In the genomic region with DNA sequence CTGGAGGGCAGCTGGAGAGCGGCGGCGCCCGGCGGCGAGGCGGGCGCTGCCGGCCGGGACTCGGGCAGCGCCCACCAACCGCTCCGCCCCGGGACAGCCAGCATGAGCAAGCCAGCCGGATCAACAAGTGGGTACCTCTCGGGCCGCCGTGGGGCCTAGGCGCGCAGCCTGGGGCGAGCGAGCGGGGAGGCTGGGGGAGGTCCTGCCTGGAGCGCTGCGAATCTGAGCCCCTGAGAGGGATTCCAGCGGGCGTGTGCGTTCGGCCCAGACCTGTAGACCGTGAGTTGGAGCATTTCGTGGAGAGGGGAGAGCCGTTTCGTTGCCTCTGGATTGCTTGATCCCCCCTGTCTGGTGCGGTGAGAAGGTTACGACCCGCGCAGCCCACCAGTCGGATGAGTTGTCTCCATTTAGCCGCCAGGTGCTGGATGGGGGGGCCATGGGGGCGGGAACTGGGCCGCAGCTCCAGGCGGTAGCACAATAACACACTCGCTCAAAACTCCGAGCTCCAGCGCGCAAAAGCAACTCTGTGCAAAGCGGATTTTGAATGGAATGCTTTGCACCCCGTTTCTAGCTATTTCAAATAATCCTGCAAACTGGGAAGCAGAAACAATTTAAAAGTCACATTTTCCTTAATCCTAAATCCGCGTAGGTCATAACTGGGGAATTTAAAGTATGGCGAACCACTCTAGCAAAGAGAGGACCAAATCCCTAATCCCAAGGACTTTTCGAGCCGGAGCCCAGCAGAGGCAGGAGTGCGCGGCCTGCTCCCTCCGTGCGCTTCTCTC, we compare ENCODE assay signal across 15 cellular contexts. TPM values are rescaled to one million over a fixed set of nuclear protein-coding genes. Genes with fewer than 3 reads are reported as not detected.
DNase-seq lines count a peak whose midpoint lies in the region; ATAC-seq and TF ChIP-seq lines count a peak whose summit lies in the region.
"Had no signal": no experiment of that assay in that cellular context is flagged by ENCODE, and none has a peak within 500 bp of the region (broad histone marks: within the 10 kb centered on the region; RNA-seq: fewer than 3 reads in every experiment).

No MANE protein-coding gene starts in this region.

- peak overlapping the region; percentile 39 for H3K27ac Mint-ChIP-seq in activated CD8-positive, alpha-beta T cell treated with anti-CD3 and anti-CD28 coated beads, Interleukin-2, amount 10 ng/mL, durations not matched to agents 7 days and 5 days
- H3K27ac Mint-ChIP-seq in stimulated activated effector memory CD8-positive, alpha-beta T cell treated with anti-CD3 and anti-CD28 coated beads, Interleukin-12 subunit alpha, Interleukin-12 subunit beta, amount 100 ng/mL, for 72 hours: no peak overlapping the region

- peak overlapping the region; percentile 21 for H3K4me3 ChIP-seq in iPS-18a (ENCODE audit: low read length)
- no peak overlapping the region for H3K4me3 ChIP-seq in PC-9

- peaks cover 100% of the 10 kb centered on the region for H3K27me3 ChIP-seq in iPS-18a (ENCODE audit: control insufficient read depth, insufficient read depth, low read length)
- H3K27me3 ChIP-seq in PC-9 (ENCODE audit: insufficient read depth, low read depth): peaks cover 9% of the 10 kb centered on the region

- POLR2A ChIA-PET in activated CD8-positive, alpha-beta T cell treated with anti-CD3 and anti-CD28 coated beads, Interleukin-2, amount 10 ng/mL, durations not matched to agents 7 days and 5 days (lab: Charles Lee): no interaction called here
- POLR2A ChIA-PET in PC-9 (lab: Charles Lee; ENCODE audit: unreplicated experiment): no interaction called here

- no peaks in the 10 kb centered on the region for H3F3A ChIP-seq in PC-9 (ENCODE audit: insufficient read depth, low read depth)

- H3K9me3 ChIP-seq in iPS-18a (ENCODE audit: control insufficient read depth, low read depth, low read length) (no peaks in the 10 kb centered on the region), PC-9 (ENCODE audit: insufficient read depth, low read depth) (no peaks in the 10 kb centered on the region)

- no peaks in the 10 kb centered on the region for H3K36me3 ChIP-seq in iPS-18a (ENCODE audit: control insufficient read depth, low read depth, low read length)
- H3K36me3 ChIP-seq in PC-9 (ENCODE audit: low read depth): no peaks in the 10 kb centered on the region

- ATAC-seq in activated CD8-positive, alpha-beta T cell treated with anti-CD3 and anti-CD28 coated beads, Interleukin-2, amount 10 ng/mL, durations not matched to agents 7 days and 5 days: no peak
- ATAC-seq in stimulated activated effector memory CD8-positive, alpha-beta T cell treated with anti-CD3 and anti-CD28 coated beads, Interleukin-12 subunit alpha, Interleukin-12 subunit beta, amount 100 ng/mL, for 72 hours: no peak
- no peak for ATAC-seq in GM21515 (IDR thresholded peaks at IDR 0.05; ENCODE audit: unreplicated experiment)

- no peaks in the 10 kb centered on the region for H3K9me3 Mint-ChIP-seq in activated CD8-positive, alpha-beta T cell treated with anti-CD3 and anti-CD28 coated beads, Interleukin-2, amount 10 ng/mL, durations not matched to agents 7 days and 5 days (ENCODE audit: insufficient read depth)
- no peaks in the 10 kb centered on the region for H3K9me3 Mint-ChIP-seq in stimulated activated effector memory CD8-positive, alpha-beta T cell treated with anti-CD3 and anti-CD28 coated beads, Interleukin-12 subunit alpha, Interleukin-12 subunit beta, amount 100 ng/mL, for 72 hours

- H3K9ac ChIP-seq in iPS-18a (ENCODE audit: low read length): no peak overlapping the region

- H3K4me1 ChIP-seq in iPS-18a (ENCODE audit: control insufficient read depth, low read depth, low read length) (peaks cover 44% of the 10 kb centered on the region), PC-9 (replicated peaks; ENCODE audit: insufficient read depth) (no peaks in the 10 kb centered on the region)

- BruUV-seq in PC-9 (replicated peaks; lab: Mats Ljungman, UMichigan): no TSS peak

- H3K27me3 Mint-ChIP-seq in activated CD8-positive, alpha-beta T cell treated with anti-CD3 and anti-CD28 coated beads, Interleukin-2, amount 10 ng/mL, durations not matched to agents 7 days and 5 days (ENCODE audit: low read depth): peaks cover 83% of the 10 kb centered on the region

- peaks cover 33% of the 10 kb centered on the region for H3K4me1 Mint-ChIP-seq in activated CD8-positive, alpha-beta T cell treated with anti-CD3 and anti-CD28 coated beads, Interleukin-2, amount 10 ng/mL, durations not matched to agents 7 days and 5 days (ENCODE audit: low read depth)
- H3K4me1 Mint-ChIP-seq in stimulated activated effector memory CD8-positive, alpha-beta T cell treated with anti-CD3 and anti-CD28 coated beads, Interleukin-12 subunit alpha, Interleukin-12 subunit beta, amount 100 ng/mL, for 72 hours: peaks cover 52% of the 10 kb centered on the region

- no peak overlapping the region for H2AFZ ChIP-seq in PC-9

- no peaks in the 10 kb centered on the region for H4K20me1 ChIP-seq in PC-9 (ENCODE audit: insufficient read depth)

- H3K27ac ChIP-seq in iPS-18a (ENCODE audit: low read length) (no peak overlapping the region), PC-9 (no peak overlapping the region)

- TF ChIP-seq CTCF in PC-9 (conservative IDR thresholded peaks at IDR 0.05): no peak

- intact Hi-C loops in PC-9 (cut with micrococcal nuclease; ENCODE audit: unreplicated experiment): no loop called here

- H3K36me3 Mint-ChIP-seq in activated CD8-positive, alpha-beta T cell treated with anti-CD3 and anti-CD28 coated beads, Interleukin-2, amount 10 ng/mL, durations not matched to agents 7 days and 5 days (ENCODE audit: low read depth): peaks cover 11% of the 10 kb centered on the region
- H3K36me3 Mint-ChIP-seq in stimulated activated effector memory CD8-positive, alpha-beta T cell treated with anti-CD3 and anti-CD28 coated beads, Interleukin-12 subunit alpha, Interleukin-12 subunit beta, amount 100 ng/mL, for 72 hours: peaks cover 15% of the 10 kb centered on the region

- H3K4me2 ChIP-seq in PC-9: no peak overlapping the region

- CTCF ChIA-PET in activated CD8-positive, alpha-beta T cell treated with anti-CD3 and anti-CD28 coated beads, Interleukin-2, amount 10 ng/mL, durations not matched to agents 7 days and 5 days (lab: Charles Lee): no interaction called here
- CTCF ChIA-PET in PC-9 (lab: Charles Lee): no interaction called here

- peak overlapping the region; percentile 28 for H3K4me3 Mint-ChIP-seq in activated CD8-positive, alpha-beta T cell treated with anti-CD3 and anti-CD28 coated beads, Interleukin-2, amount 10 ng/mL, durations not matched to agents 7 days and 5 days
- H3K4me3 Mint-ChIP-seq in stimulated activated effector memory CD8-positive, alpha-beta T cell treated with anti-CD3 and anti-CD28 coated beads, Interleukin-12 subunit alpha, Interleukin-12 subunit beta, amount 100 ng/mL, for 72 hours: peak overlapping the region; percentile 70

- H3K79me2 ChIP-seq in PC-9 (ENCODE audit: low read depth): no peaks in the 10 kb centered on the region

- peak; percentile 31 to 42 for DNase-seq in activated T-cell treated with anti-CD3 and anti-CD28 coated beads, Interleukin-2, amount 50 U/mL, for 48 hours
- DNase-seq in activated T-cell treated with anti-CD3 and anti-CD28 coated beads, Interleukin-2, amount 50 U/mL, for 1 hour: no peak
- no peak for DNase-seq in activated CD8-positive, alpha-beta T cell treated with anti-CD3 and anti-CD28 coated beads, Interleukin-2, amount 10 ng/mL, durations not matched to agents 7 days and 5 days
- DNase-seq in stimulated activated effector memory CD8-positive, alpha-beta T cell treated with anti-CD3 and anti-CD28 coated beads, Interleukin-12 subunit alpha, Interleukin-12 subunit beta, amount 100 ng/mL, for 72 hours (ENCODE audit: low spot score in 2 of 2): no peak
- DNase-seq in PC-9 (no peak), NCI-H2227 (lab: John Stamatoyannopoulos, UW; ENCODE audit: unreplicated experiment) (no peak)
- DNase-seq: activated CD4-positive, CD25-positive, alpha-beta regulatory T cell treated with anti-CD3 and anti-CD28 coated beads, Interleukin-2, amount 50 U/mL, for 72 hours; AML-193; NCI-H1930; RPMI8226; stimulated activated naive CD4-positive, alpha-beta T cell treated with Interleukin-2 at 50 U/mL for 16 hours had no signal

- H3K9me2 ChIP-seq in PC-9 (ENCODE audit: insufficient read depth): no peaks in the 10 kb centered on the region

RNA-seq across cellular contexts. Expression of gene NR2E1, which starts 1.0 kb away (rescaled TPM):
- total RNA-seq in activated CD8-positive, alpha-beta T cell treated with anti-CD3 and anti-CD28 coated beads, Interleukin-2, amount 10 ng/mL, durations not matched to agents 7 days and 5 days: not detected
- not detected in 2 replicates for total RNA-seq in PC-9 (2021)
- total RNA-seq: bronchial epithelial cell, mesenteric fat pad had no signal

Comparison
In these comparisons a context has a peak if more than half of its experiments do, and no peak if none do; other contexts are left out.
1. DNase-seq: peak in activated T-cell treated with anti-CD3 and anti-CD28 coated beads, Interleukin-2, amount 50 U/mL, for 48 hours (2 of 2); none in activated T-cell treated with anti-CD3 and anti-CD28 coated beads, Interleukin-2, amount 50 U/mL, for 1 hour (single experiment), activated CD8-positive, alpha-beta T cell treated with anti-CD3 and anti-CD28 coated beads, Interleukin-2, amount 10 ng/mL, durations not matched to agents 7 days and 5 days (single experiment), stimulated activated effector memory CD8-positive, alpha-beta T cell treated with anti-CD3 and anti-CD28 coated beads, Interleukin-12 subunit alpha, Interleukin-12 subunit beta, amount 100 ng/mL, for 72 hours (0 of 2), PC-9 (0 of 2) and NCI-H2227 (single experiment).